8 cellular contexts compared by ENCODE assay signal in genomic region chr11:794766-795637, GRCh38. TPM values are rescaled to one million over a fixed set of nuclear protein-coding genes. Genes with fewer than 3 reads are reported as not detected.
DNase-seq lines count a peak whose midpoint lies in the region; ATAC-seq and TF ChIP-seq lines count a peak whose summit lies in the region.

No MANE protein-coding gene starts in this region.

- DNase-seq in left ventricle myocardium inferior, result no peak
- DNase-seq in cardiac septum (ENCODE audit: low spot score), result no peak
- DNase-seq in activated CD8-positive, alpha-beta T cell treated with anti-CD3 and anti-CD28 coated beads, Interleukin-2, amount 10 ng/mL, durations not matched to agents 7 days and 5 days, result no peak
- DNase-seq in left colon, result peak; percentile 59 to 60
- DNase-seq in vagina (ENCODE audit: extremely low spot score in 2 of 2), result no peak
- DNase-seq in COR-L47 (lab: John Stamatoyannopoulos, UW), result no peak
- no peak for DNase-seq in SK-N-DZ (ENCODE audit: low spot score)

- peak overlapping the region; percentile 81 for H3K4me3 ChIP-seq in left ventricle myocardium inferior
- peak overlapping the region; percentile 65 to 97 for H3K4me3 ChIP-seq in vagina

- peaks cover 22% of the 10 kb centered on the region for H3K36me3 Mint-ChIP-seq in activated CD8-positive, alpha-beta T cell treated with anti-CD3 and anti-CD28 coated beads, Interleukin-2, amount 10 ng/mL, durations not matched to agents 7 days and 5 days (ENCODE audit: low read depth)

- H3K4me1 ChIP-seq in left ventricle myocardium inferior, result peaks cover 42% of the 10 kb centered on the region
- peaks cover 45% of the 10 kb centered on the region for H3K4me1 ChIP-seq in vagina

- H3K9me3 ChIP-seq in left ventricle myocardium inferior (replicated peaks) (no peaks in the 10 kb centered on the region), vagina (no peaks in the 10 kb centered on the region)

- CTCF ChIA-PET in activated CD8-positive, alpha-beta T cell treated with anti-CD3 and anti-CD28 coated beads, Interleukin-2, amount 10 ng/mL, durations not matched to agents 7 days and 5 days (lab: Charles Lee), result no interaction called here

- no peaks in the 10 kb centered on the region for H3K27me3 Mint-ChIP-seq in activated CD8-positive, alpha-beta T cell treated with anti-CD3 and anti-CD28 coated beads, Interleukin-2, amount 10 ng/mL, durations not matched to agents 7 days and 5 days (ENCODE audit: low read depth)

- H3K27ac Mint-ChIP-seq in activated CD8-positive, alpha-beta T cell treated with anti-CD3 and anti-CD28 coated beads, Interleukin-2, amount 10 ng/mL, durations not matched to agents 7 days and 5 days, result no peak overlapping the region

- H3K4me3 Mint-ChIP-seq in activated CD8-positive, alpha-beta T cell treated with anti-CD3 and anti-CD28 coated beads, Interleukin-2, amount 10 ng/mL, durations not matched to agents 7 days and 5 days, result peak overlapping the region; percentile 94

- peaks cover 27% of the 10 kb centered on the region for H3K4me1 Mint-ChIP-seq in activated CD8-positive, alpha-beta T cell treated with anti-CD3 and anti-CD28 coated beads, Interleukin-2, amount 10 ng/mL, durations not matched to agents 7 days and 5 days (ENCODE audit: low read depth)

- H3K27me3 ChIP-seq in left ventricle myocardium inferior (ENCODE audit: low read depth) (peaks cover 14% of the 10 kb centered on the region), vagina (no peaks in the 10 kb centered on the region)

- no peak for ATAC-seq in activated CD8-positive, alpha-beta T cell treated with anti-CD3 and anti-CD28 coated beads, Interleukin-2, amount 10 ng/mL, durations not matched to agents 7 days and 5 days
- ATAC-seq in left colon (peak; percentile 28), HG02588 (IDR thresholded peaks at IDR 0.05; ENCODE audit: unreplicated experiment) (no peak)

- POLR2A ChIA-PET in activated CD8-positive, alpha-beta T cell treated with anti-CD3 and anti-CD28 coated beads, Interleukin-2, amount 10 ng/mL, durations not matched to agents 7 days and 5 days (lab: Charles Lee), result interaction anchor here (0.8 to 1.4 kb wide), 4 partner anchors 14 to 35 kb away, joined by 3 to 4 read pairs (median 4); partner anchors contain the start of gene RPLP2

- H3K27ac ChIP-seq in left ventricle myocardium inferior (replicated peaks) (no peak overlapping the region), vagina (peak overlapping the region; percentile 87)

- intact Hi-C loops in left ventricle myocardium inferior (cut with micrococcal nuclease) (no loop called here), cardiac septum (cut with DNase I) (no loop called here), left colon (cut with DNase I, micrococcal nuclease) (no loop called here), vagina (cut with DNase I) (no loop called here)

- H3K36me3 ChIP-seq in left ventricle myocardium inferior (peaks cover 16% of the 10 kb centered on the region), vagina (peaks cover 0 to 3% of the 10 kb centered on the region in 2 donors)

- H3K9me3 Mint-ChIP-seq in activated CD8-positive, alpha-beta T cell treated with anti-CD3 and anti-CD28 coated beads, Interleukin-2, amount 10 ng/mL, durations not matched to agents 7 days and 5 days (ENCODE audit: insufficient read depth), result no peaks in the 10 kb centered on the region

- TF ChIP-seq CTCF in left ventricle myocardium inferior (IDR thresholded peaks at IDR 0.05; ENCODE audit: borderline replicate concordance), result no peak
- no peak for TF ChIP-seq CTCF in vagina (IDR thresholded peaks at IDR 0.05)

- TF ChIP-seq POLR2A in vagina (IDR thresholded peaks at IDR 0.05), result no peak

RNA-seq across cellular contexts. Expression of gene SLC25A22, which starts 3.1 kb away (rescaled TPM):
- total RNA-seq in left ventricle myocardium inferior (3.9 TPM), cardiac septum (4.7 TPM), left colon (10 to 100 TPM; 16.0 to 16.8 TPM), vagina (10.3 TPM)
- 10 to 100 TPM; 51.2 to 56.4 TPM for total RNA-seq in activated CD8-positive, alpha-beta T cell treated with anti-CD3 and anti-CD28 coated beads, Interleukin-2, amount 10 ng/mL, durations not matched to agents 7 days and 5 days
- polyA plus RNA-seq in SK-N-DZ (2014; cell fraction: cytosol; rRNA removed), result 32.0 and 34.3 TPM in 2 replicates
- 86.5 and 103 TPM in 2 replicates for polyA plus RNA-seq in SK-N-DZ (2014; cell fraction: nucleus; rRNA removed)

RNA-seq across cellular contexts. Expression of gene CEND1, which starts 5.1 kb away (rescaled TPM):
- total RNA-seq in left ventricle myocardium inferior, result not detected
- 0.65 TPM for total RNA-seq in cardiac septum
- total RNA-seq in activated CD8-positive, alpha-beta T cell treated with anti-CD3 and anti-CD28 coated beads, Interleukin-2, amount 10 ng/mL, durations not matched to agents 7 days and 5 days, result 1 to 10 TPM in 1 of 2 experiments, under 1 TPM in 1; 0.61 to 1.9 TPM
- under 1 TPM in 1 of 2 donors, not detected in 1; 0.36 TPM for total RNA-seq in left colon
- total RNA-seq in vagina, result 1.7 TPM
- 12.7 and 14.2 TPM in 2 replicates for polyA plus RNA-seq in SK-N-DZ (2014; cell fraction: cytosol; rRNA removed)
- polyA plus RNA-seq in SK-N-DZ (2014; cell fraction: nucleus; rRNA removed), result 24.6 and 38.5 TPM in 2 replicates

RNA-seq across cellular contexts. Expression of gene PIDD1, which starts 10.0 kb away (rescaled TPM):
- total RNA-seq in left ventricle myocardium inferior (7.1 TPM), cardiac septum (12.1 TPM), left colon (10 to 100 TPM; 20.0 to 25.8 TPM), vagina (16.5 TPM)
- 10 to 100 TPM; 59.3 to 60.5 TPM for total RNA-seq in activated CD8-positive, alpha-beta T cell treated with anti-CD3 and anti-CD28 coated beads, Interleukin-2, amount 10 ng/mL, durations not matched to agents 7 days and 5 days
- 23.1 and 29.8 TPM in 2 replicates for polyA plus RNA-seq in SK-N-DZ (2014; cell fraction: cytosol; rRNA removed)
- polyA plus RNA-seq in SK-N-DZ (2014; cell fraction: nucleus; rRNA removed), result 204 and 229 TPM in 2 replicates

RNA-seq across cellular contexts. Expression of gene RPLP2, which starts 14.8 kb away (rescaled TPM):
- total RNA-seq in left ventricle myocardium inferior (871 TPM), cardiac septum (781 TPM), left colon (1,000 to 10,000 TPM; 1,811 to 1,846 TPM), vagina (1,068 TPM)
- total RNA-seq in activated CD8-positive, alpha-beta T cell treated with anti-CD3 and anti-CD28 coated beads, Interleukin-2, amount 10 ng/mL, durations not matched to agents 7 days and 5 days, result 1,000 to 10,000 TPM; 2,268 to 2,338 TPM
- 565 and 971 TPM in 2 replicates for polyA plus RNA-seq in SK-N-DZ (2014; cell fraction: cytosol; rRNA removed)
- 537 and 699 TPM in 2 replicates for polyA plus RNA-seq in SK-N-DZ (2014; cell fraction: nucleus; rRNA removed)

RNA-seq across cellular contexts. Expression of gene GATD1, which starts 17.7 kb away (rescaled TPM):
- total RNA-seq in left ventricle myocardium inferior (26.2 TPM), cardiac septum (38.7 TPM), left colon (10 to 100 TPM; 49.2 to 60.2 TPM), vagina (33.4 TPM)
- 10 to 100 TPM; 52.1 to 63.2 TPM for total RNA-seq in activated CD8-positive, alpha-beta T cell treated with anti-CD3 and anti-CD28 coated beads, Interleukin-2, amount 10 ng/mL, durations not matched to agents 7 days and 5 days
- polyA plus RNA-seq in SK-N-DZ (2014; cell fraction: cytosol; rRNA removed), result 65.0 and 92.3 TPM in 2 replicates
- polyA plus RNA-seq in SK-N-DZ (2014; cell fraction: nucleus; rRNA removed), result 207 and 247 TPM in 2 replicates

Comparison
In these comparisons a context has a peak if more than half of its experiments do, and no peak if none do; other contexts are left out.
1. DNase-seq: peak in left colon (2 of 2); none in left ventricle myocardium inferior (single experiment), cardiac septum (single experiment), activated CD8-positive, alpha-beta T cell treated with anti-CD3 and anti-CD28 coated beads, Interleukin-2, amount 10 ng/mL, durations not matched to agents 7 days and 5 days (single experiment), vagina (0 of 2), COR-L47 (single experiment) and SK-N-DZ (single experiment).